ENCODE assay signal across 34 cellular contexts in the genomic region with DNA sequence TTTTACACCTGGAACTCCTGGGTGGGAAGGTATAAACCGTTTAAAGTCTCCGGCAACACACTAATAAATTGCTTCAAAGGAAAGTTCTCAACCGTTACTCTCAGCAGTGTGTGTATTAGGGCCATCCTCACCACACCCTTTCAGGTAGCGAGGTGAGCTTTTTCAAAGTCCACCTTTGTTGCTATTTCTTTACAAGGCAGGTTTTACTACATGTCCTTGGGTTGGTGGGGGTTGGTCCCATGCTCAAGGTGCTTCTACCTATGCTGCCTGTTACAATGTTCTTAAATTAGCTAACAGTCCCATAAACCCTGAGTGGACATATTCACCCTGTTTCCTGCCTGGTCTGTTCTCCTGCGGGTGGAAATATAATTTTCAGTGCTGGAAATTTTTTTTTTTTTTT. TPM values are rescaled to one million over a fixed set of nuclear protein-coding genes. Genes with fewer than 3 reads are reported as not detected.
"Had no signal": no experiment of that assay in that cellular context is flagged by ENCODE, and none has a peak within 500 bp of the region (broad histone marks: within the 10 kb centered on the region; RNA-seq: fewer than 3 reads in every experiment).

No MANE protein-coding gene starts in this region.

- H3K36me3 Mint-ChIP-seq: mesothelial cell of epicardium; natural killer cell treated with Interleukin-12 subunit alpha and Interleukin-12 subunit beta and Interleukin-15 and Interleukin-18, amount 100 ng/mL, for 72 hours; stimulated activated effector memory CD8-positive, alpha-beta T cell treated with anti-CD3 and anti-CD28 coated beads, Interleukin-12 subunit alpha, Interleukin-12 subunit beta, amount 100 ng/mL, for 72 hours; type B pancreatic cell had no signal

- H3K4me3 Mint-ChIP-seq: dendritic cell treated with granulocyte-macrophage colony-stimulating factor and Interleukin-4, amounts not matched to agents 40 ng/mL and 50 ng/mL, for 4 days; immature natural killer cell; mesothelial cell of epicardium; natural killer cell treated with Interleukin-12 subunit alpha and Interleukin-12 subunit beta and Interleukin-15 and Interleukin-18, amount 100 ng/mL, for 72 hours; neural crest cell; stimulated activated effector memory CD8-positive, alpha-beta T cell treated with anti-CD3 and anti-CD28 coated beads, Interleukin-12 subunit alpha, Interleukin-12 subunit beta, amount 100 ng/mL, for 72 hours; type B pancreatic cell had no signal

- H3K27ac ChIP-seq: esophagus muscularis mucosa, foreskin keratinocyte, gastroesophageal sphincter, prostate gland, stomach, thyroid gland had no signal

- H3K9me3 Mint-ChIP-seq: dendritic cell treated with granulocyte-macrophage colony-stimulating factor and Interleukin-4, amounts not matched to agents 40 ng/mL and 50 ng/mL, for 4 days; immature natural killer cell; mesothelial cell of epicardium; natural killer cell treated with Interleukin-12 subunit alpha and Interleukin-12 subunit beta and Interleukin-15 and Interleukin-18, amount 100 ng/mL, for 72 hours; neural crest cell; stimulated activated effector memory CD8-positive, alpha-beta T cell treated with anti-CD3 and anti-CD28 coated beads, Interleukin-12 subunit alpha, Interleukin-12 subunit beta, amount 100 ng/mL, for 72 hours; type B pancreatic cell had no signal

- H3K27ac Mint-ChIP-seq: dendritic cell treated with granulocyte-macrophage colony-stimulating factor and Interleukin-4, amounts not matched to agents 40 ng/mL and 50 ng/mL, for 4 days; mesothelial cell of epicardium; natural killer cell treated with Interleukin-12 subunit alpha and Interleukin-12 subunit beta and Interleukin-15 and Interleukin-18, amount 100 ng/mL, for 72 hours; stimulated activated effector memory CD8-positive, alpha-beta T cell treated with anti-CD3 and anti-CD28 coated beads, Interleukin-12 subunit alpha, Interleukin-12 subunit beta, amount 100 ng/mL, for 72 hours; type B pancreatic cell had no signal

- H3K27me3 Mint-ChIP-seq: natural killer cell treated with Interleukin-12 subunit alpha and Interleukin-12 subunit beta and Interleukin-15 and Interleukin-18, amount 100 ng/mL, for 72 hours; type B pancreatic cell had no signal

- H3K27me3 ChIP-seq: esophagus muscularis mucosa, foreskin keratinocyte, gastroesophageal sphincter, heart left ventricle, stomach, thyroid gland had no signal

- H3K9me3 ChIP-seq: esophagus muscularis mucosa, gastroesophageal sphincter, heart left ventricle, prostate gland, stomach, thyroid gland had no signal

- FAIRE-seq: colon, endothelial cell of umbilical vein had no signal

- DNase-seq: central memory CD4-positive, alpha-beta T cell; effector memory CD4-positive, alpha-beta T cell; foreskin keratinocyte; hypothalamus; immature natural killer cell; islet precursor cell; kidney glomerular epithelial cell; mesenchymal stem cell; stimulated activated CD4-positive, alpha-beta T cell treated with anti-CD3 and anti-CD28 coated beads, Interleukin-2, amount 100 ng/mL, for 24 hours; stimulated activated CD4-positive, alpha-beta T cell treated with anti-CD3 and anti-CD28 coated beads, Interleukin-4, amount 100 ng/mL, for 24 hours; stimulated activated naive CD4-positive, alpha-beta T cell treated with Interleukin-2 at 50 U/mL for 16 hours; stomach; thyroid gland had no signal

- ATAC-seq: foreskin keratinocyte; gastroesophageal sphincter; natural killer cell treated with Interleukin-12 subunit alpha and Interleukin-12 subunit beta and Interleukin-15 and Interleukin-18, amount 100 ng/mL, for 72 hours; sciatic nerve; stimulated activated effector memory CD8-positive, alpha-beta T cell treated with anti-CD3 and anti-CD28 coated beads, Interleukin-12 subunit alpha, Interleukin-12 subunit beta, amount 100 ng/mL, for 72 hours had no signal

RNA-seq across cellular contexts. Expression of gene GDAP1L1, which starts 23.4 kb away (rescaled TPM):
- total RNA-seq: endothelial cell of umbilical vein; epithelial cell of proximal tubule; fibroblast of lung; foreskin keratinocyte; liver; lung; mucosa of gallbladder; natural killer cell treated with Interleukin-12 subunit alpha and Interleukin-12 subunit beta and Interleukin-15 and Interleukin-18, amount 100 ng/mL, for 72 hours; osteocyte; renal cortical epithelial cell; sciatic nerve; subcutaneous adipose tissue had no signal
- polyA plus RNA-seq: endothelial cell of umbilical vein, fibroblast of lung, foreskin keratinocyte, immature natural killer cell, liver had no signal

RNA-seq across cellular contexts. Expression of gene JPH2, which starts 36.7 kb away (rescaled TPM):
- total RNA-seq: endothelial cell of umbilical vein had no signal
- polyA plus RNA-seq: endothelial cell of umbilical vein, immature natural killer cell had no signal
